1 cellular context compared by ENCODE assay signal in the genomic region with DNA sequence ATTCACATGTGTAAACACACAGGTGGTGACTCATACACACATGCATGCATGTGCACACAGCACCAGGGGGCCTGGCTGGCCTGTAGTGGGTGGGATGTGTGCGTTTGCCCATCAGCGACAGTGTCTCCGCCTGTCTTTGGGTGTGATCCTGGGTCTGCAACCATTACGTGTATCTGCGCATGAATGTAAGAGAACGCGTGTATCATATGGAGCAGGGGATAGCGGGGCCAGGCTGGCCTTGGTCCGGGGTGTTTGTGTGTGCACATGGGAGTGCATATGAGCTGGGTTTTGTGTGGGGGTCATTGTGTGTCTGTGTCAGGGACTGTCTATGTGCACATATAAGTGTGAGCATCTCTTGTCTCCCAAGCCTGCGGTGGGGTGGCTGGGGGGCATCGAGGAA.
TF ChIP-seq lines count a peak whose summit lies in the region.

No MANE protein-coding gene starts in this region.

TF ChIP-seq in H1, 55 proteins besides CTCF, POLR2A, EP300 and RAD21:
- no peak for TF ChIP-seq EGR1 (IDR thresholded peaks at IDR 0.05; ENCODE audit: borderline replicate concordance, low read depth, low read length)
- no peak for TF ChIP-seq SIRT6 (IDR thresholded peaks at IDR 0.05; ENCODE audit: low read length)
- TF ChIP-seq BACH1 (IDR thresholded peaks at IDR 0.05; ENCODE audit: low read length): no peak
- TF ChIP-seq, protein P1, sequence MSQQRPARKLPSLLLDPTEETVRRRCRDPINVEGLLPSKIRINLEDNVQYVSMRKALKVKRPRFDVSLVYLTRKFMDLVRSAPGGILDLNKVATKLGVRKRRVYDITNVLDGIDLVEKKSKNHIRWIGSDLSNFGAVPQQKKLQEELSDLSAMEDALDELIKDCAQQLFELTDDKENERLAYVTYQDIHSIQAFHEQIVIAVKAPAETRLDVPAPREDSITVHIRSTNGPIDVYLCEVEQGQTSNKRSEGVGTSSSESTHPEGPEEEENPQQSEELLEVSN (IDR thresholded peaks at IDR 0.05): no peak
- no peak for TF ChIP-seq CREB1 (IDR thresholded peaks at IDR 0.05)
- no peak for TF ChIP-seq SIX5 (IDR thresholded peaks at IDR 0.05; ENCODE audit: low read depth, low read length)
- TF ChIP-seq SP2 (IDR thresholded peaks at IDR 0.05; ENCODE audit: low read length): no peak
- TF ChIP-seq, protein P2, sequence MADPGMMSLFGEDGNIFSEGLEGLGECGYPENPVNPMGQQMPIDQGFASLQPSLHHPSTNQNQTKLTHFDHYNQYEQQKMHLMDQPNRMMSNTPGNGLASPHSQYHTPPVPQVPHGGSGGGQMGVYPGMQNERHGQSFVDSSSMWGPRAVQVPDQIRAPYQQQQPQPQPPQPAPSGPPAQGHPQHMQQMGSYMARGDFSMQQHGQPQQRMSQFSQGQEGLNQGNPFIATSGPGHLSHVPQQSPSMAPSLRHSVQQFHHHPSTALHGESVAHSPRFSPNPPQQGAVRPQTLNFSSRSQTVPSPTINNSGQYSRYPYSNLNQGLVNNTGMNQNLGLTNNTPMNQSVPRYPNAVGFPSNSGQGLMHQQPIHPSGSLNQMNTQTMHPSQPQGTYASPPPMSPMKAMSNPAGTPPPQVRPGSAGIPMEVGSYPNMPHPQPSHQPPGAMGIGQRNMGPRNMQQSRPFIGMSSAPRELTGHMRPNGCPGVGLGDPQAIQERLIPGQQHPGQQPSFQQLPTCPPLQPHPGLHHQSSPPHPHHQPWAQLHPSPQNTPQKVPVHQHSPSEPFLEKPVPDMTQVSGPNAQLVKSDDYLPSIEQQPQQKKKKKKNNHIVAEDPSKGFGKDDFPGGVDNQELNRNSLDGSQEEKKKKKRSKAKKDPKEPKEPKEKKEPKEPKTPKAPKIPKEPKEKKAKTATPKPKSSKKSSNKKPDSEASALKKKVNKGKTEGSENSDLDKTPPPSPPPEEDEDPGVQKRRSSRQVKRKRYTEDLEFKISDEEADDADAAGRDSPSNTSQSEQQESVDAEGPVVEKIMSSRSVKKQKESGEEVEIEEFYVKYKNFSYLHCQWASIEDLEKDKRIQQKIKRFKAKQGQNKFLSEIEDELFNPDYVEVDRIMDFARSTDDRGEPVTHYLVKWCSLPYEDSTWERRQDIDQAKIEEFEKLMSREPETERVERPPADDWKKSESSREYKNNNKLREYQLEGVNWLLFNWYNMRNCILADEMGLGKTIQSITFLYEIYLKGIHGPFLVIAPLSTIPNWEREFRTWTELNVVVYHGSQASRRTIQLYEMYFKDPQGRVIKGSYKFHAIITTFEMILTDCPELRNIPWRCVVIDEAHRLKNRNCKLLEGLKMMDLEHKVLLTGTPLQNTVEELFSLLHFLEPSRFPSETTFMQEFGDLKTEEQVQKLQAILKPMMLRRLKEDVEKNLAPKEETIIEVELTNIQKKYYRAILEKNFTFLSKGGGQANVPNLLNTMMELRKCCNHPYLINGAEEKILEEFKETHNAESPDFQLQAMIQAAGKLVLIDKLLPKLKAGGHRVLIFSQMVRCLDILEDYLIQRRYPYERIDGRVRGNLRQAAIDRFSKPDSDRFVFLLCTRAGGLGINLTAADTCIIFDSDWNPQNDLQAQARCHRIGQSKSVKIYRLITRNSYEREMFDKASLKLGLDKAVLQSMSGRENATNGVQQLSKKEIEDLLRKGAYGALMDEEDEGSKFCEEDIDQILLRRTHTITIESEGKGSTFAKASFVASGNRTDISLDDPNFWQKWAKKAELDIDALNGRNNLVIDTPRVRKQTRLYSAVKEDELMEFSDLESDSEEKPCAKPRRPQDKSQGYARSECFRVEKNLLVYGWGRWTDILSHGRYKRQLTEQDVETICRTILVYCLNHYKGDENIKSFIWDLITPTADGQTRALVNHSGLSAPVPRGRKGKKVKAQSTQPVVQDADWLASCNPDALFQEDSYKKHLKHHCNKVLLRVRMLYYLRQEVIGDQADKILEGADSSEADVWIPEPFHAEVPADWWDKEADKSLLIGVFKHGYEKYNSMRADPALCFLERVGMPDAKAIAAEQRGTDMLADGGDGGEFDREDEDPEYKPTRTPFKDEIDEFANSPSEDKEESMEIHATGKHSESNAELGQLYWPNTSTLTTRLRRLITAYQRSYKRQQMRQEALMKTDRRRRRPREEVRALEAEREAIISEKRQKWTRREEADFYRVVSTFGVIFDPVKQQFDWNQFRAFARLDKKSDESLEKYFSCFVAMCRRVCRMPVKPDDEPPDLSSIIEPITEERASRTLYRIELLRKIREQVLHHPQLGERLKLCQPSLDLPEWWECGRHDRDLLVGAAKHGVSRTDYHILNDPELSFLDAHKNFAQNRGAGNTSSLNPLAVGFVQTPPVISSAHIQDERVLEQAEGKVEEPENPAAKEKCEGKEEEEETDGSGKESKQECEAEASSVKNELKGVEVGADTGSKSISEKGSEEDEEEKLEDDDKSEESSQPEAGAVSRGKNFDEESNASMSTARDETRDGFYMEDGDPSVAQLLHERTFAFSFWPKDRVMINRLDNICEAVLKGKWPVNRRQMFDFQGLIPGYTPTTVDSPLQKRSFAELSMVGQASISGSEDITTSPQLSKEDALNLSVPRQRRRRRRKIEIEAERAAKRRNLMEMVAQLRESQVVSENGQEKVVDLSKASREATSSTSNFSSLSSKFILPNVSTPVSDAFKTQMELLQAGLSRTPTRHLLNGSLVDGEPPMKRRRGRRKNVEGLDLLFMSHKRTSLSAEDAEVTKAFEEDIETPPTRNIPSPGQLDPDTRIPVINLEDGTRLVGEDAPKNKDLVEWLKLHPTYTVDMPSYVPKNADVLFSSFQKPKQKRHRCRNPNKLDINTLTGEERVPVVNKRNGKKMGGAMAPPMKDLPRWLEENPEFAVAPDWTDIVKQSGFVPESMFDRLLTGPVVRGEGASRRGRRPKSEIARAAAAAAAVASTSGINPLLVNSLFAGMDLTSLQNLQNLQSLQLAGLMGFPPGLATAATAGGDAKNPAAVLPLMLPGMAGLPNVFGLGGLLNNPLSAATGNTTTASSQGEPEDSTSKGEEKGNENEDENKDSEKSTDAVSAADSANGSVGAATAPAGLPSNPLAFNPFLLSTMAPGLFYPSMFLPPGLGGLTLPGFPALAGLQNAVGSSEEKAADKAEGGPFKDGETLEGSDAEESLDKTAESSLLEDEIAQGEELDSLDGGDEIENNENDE (IDR thresholded peaks at IDR 0.05; ENCODE audit: insufficient replicate concordance, low read length): no peak
- TF ChIP-seq TAF7 (optimal IDR thresholded peaks at IDR 0.05; ENCODE audit: borderline replicate concordance, low read depth, low read length): no peak
- no peak for TF ChIP-seq POU5F1 (IDR thresholded peaks at IDR 0.05; ENCODE audit: low read depth, low read length)
- TF ChIP-seq RBBP5 (IDR thresholded peaks at IDR 0.05; ENCODE audit: borderline replicate concordance, low read depth, low read length): no peak
- no peak for TF ChIP-seq CTBP2 (IDR thresholded peaks at IDR 0.05; ENCODE audit: borderline replicate concordance, insufficient read depth, insufficient read length, low read length)
- no peak for TF ChIP-seq SP1 (IDR thresholded peaks at IDR 0.05; ENCODE audit: low read depth, low read length)
- no peak for TF ChIP-seq FOSL1 (IDR thresholded peaks at IDR 0.05; ENCODE audit: insufficient read depth, low read depth, low read length)
- TF ChIP-seq CBX5 (IDR thresholded peaks at IDR 0.05; ENCODE audit: low read depth, low read length): no peak
- no peak for TF ChIP-seq CHD2 (IDR thresholded peaks at IDR 0.05; ENCODE audit: low read length)
